In the genomic region with DNA sequence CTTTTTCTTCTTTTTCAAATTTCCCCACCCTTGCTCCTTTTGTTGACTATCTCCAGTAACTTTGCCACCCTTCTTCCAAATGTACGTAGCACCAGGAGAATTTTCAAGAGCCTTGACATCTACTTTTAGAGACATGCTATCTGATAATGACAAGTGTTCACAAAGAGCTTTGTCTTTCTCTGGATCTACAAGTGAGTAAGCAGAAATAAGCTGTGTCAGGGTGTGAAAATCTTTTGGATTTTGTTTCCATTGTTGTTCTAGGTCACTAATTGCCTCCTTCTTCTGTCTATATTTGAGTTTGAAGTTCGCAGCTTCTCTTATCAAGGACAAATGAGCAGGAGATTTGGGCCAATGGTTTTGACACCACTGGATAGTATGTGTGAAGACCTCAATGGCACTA, we compare ENCODE assay signal across 24 cellular contexts.
"Had no signal": no experiment of that assay in that cellular context is flagged by ENCODE, and none has a peak within 500 bp of the region (broad histone marks: within the 10 kb centered on the region; RNA-seq: fewer than 3 reads in every experiment).

No MANE protein-coding gene starts in this region.

- DNase-seq: activated CD4-positive, alpha-beta T cell treated with anti-CD3 and anti-CD28 coated beads for 4 hours; activated CD4-positive, alpha-beta T cell treated with anti-CD3 and anti-CD28 coated beads, Interleukin-2, amount 50 U/mL, for 48 hours; activated CD8-positive, alpha-beta memory T cell treated with anti-CD3 and anti-CD28 coated beads for 24 hours; activated effector memory CD4-positive, alpha-beta T cell treated with Interleukin-2 at 50 U/mL for 16 hours; activated naive CD4-positive, alpha-beta T cell treated with Interleukin-2 at 50 U/mL for 16 hours; adrenal gland; aorta; dorsolateral prefrontal cortex; effector memory CD4-positive, alpha-beta T cell; erythroblast; gastrocnemius medialis; glutamatergic neuron; left lung; naive thymus-derived CD8-positive, alpha-beta T cell; posterior cingulate gyrus; right cardiac atrium; stimulated activated CD4-positive, alpha-beta T cell treated with anti-CD3 and anti-CD28 coated beads, Interleukin-4, amount 100 ng/mL, for 24 hours; stimulated activated naive CD8-positive, alpha-beta T cell treated with anti-CD3 and anti-CD28 coated beads, Interleukin-15, amount 100 ng/mL, for 72 hours; substantia nigra had no signal

- ATAC-seq: gastrocnemius medialis; left lung; naive thymus-derived CD8-positive, alpha-beta T cell; right cardiac atrium; stimulated activated effector memory CD8-positive, alpha-beta T cell treated with anti-CD3 and anti-CD28 coated beads, Interleukin-12 subunit alpha, Interleukin-12 subunit beta, amount 100 ng/mL, for 72 hours; stimulated activated naive CD8-positive, alpha-beta T cell treated with anti-CD3 and anti-CD28 coated beads, Interleukin-15, amount 100 ng/mL, for 72 hours had no signal

- H3K9me3 ChIP-seq: adrenal gland, gastrocnemius medialis, left lung had no signal

- H3K4me3 Mint-ChIP-seq: activated naive CD8-positive, alpha-beta T cell; naive thymus-derived CD8-positive, alpha-beta T cell; stimulated activated effector memory CD8-positive, alpha-beta T cell treated with anti-CD3 and anti-CD28 coated beads, Interleukin-12 subunit alpha, Interleukin-12 subunit beta, amount 100 ng/mL, for 72 hours; stimulated activated naive CD8-positive, alpha-beta T cell treated with anti-CD3 and anti-CD28 coated beads, Interleukin-15, amount 100 ng/mL, for 72 hours had no signal

- H3K27ac Mint-ChIP-seq: activated naive CD8-positive, alpha-beta T cell; naive thymus-derived CD8-positive, alpha-beta T cell; stimulated activated effector memory CD8-positive, alpha-beta T cell treated with anti-CD3 and anti-CD28 coated beads, Interleukin-12 subunit alpha, Interleukin-12 subunit beta, amount 100 ng/mL, for 72 hours; stimulated activated naive CD8-positive, alpha-beta T cell treated with anti-CD3 and anti-CD28 coated beads, Interleukin-15, amount 100 ng/mL, for 72 hours had no signal

- H3K27me3 ChIP-seq: cardiac muscle cell had no signal

- H3K9me3 Mint-ChIP-seq: naive thymus-derived CD8-positive, alpha-beta T cell; stimulated activated effector memory CD8-positive, alpha-beta T cell treated with anti-CD3 and anti-CD28 coated beads, Interleukin-12 subunit alpha, Interleukin-12 subunit beta, amount 100 ng/mL, for 72 hours; stimulated activated naive CD8-positive, alpha-beta T cell treated with anti-CD3 and anti-CD28 coated beads, Interleukin-15, amount 100 ng/mL, for 72 hours had no signal

- H3K27ac ChIP-seq: adrenal gland, cardiac muscle cell, coronary artery, dorsolateral prefrontal cortex, gastrocnemius medialis, left lung had no signal

- H3K4me3 ChIP-seq: adrenal gland, cardiac muscle cell, coronary artery, dorsolateral prefrontal cortex, gastrocnemius medialis, left lung, lung had no signal
